ENCODE assay signal across 8 cellular contexts in genomic region chr1:143803904-143804539, GRCh38.
DNase-seq lines count a peak whose midpoint lies in the region; ATAC-seq and TF ChIP-seq lines count a peak whose summit lies in the region.
"Not testable (repeated sequence)": the region's sequence is repeated elsewhere in the genome, so short reads cannot be mapped to it uniquely, and the experiment has no call there.

No MANE protein-coding gene starts in this region.

- peak; percentile 23 for DNase-seq in AG10803 (ENCODE audit: low read depth)
- peak; percentile 83 for DNase-seq in activated CD4-positive, alpha-beta T cell treated with anti-CD3 and anti-CD28 coated beads, Interleukin-2, amount 10 ng/mL, durations not matched to agents 24 days and 14 days
- peak; percentile 19 for DNase-seq in glutamatergic neuron
- peak; percentile 3 for DNase-seq in middle frontal gyrus (ENCODE audit: extremely low spot score, low spot score)
- peak; percentile 40 for DNase-seq in stimulated activated CD4-positive, alpha-beta T cell treated with anti-CD3 and anti-CD28 coated beads, Interleukin-1b, Interleukin-23, amount 100 ng/mL, for 48 hours

- H3K9me3 ChIP-seq in HUES6 (ENCODE audit: control insufficient read depth, insufficient read depth, low read depth, low read length) = not testable (repeated sequence)

- H3K4me3 ChIP-seq in AG10803 (ENCODE audit: low read length) = peak overlapping the region; percentile 62
- H3K4me3 ChIP-seq in HUES6 (ENCODE audit: low read depth, low read length) = peak overlapping the region; percentile 78

- not testable (repeated sequence) for TF ChIP-seq CTCF in AG10803 (conservative IDR thresholded peaks at IDR 0.05; ENCODE audit: low read length); brain (conservative IDR thresholded peaks at IDR 0.05); glutamatergic neuron (IDR thresholded peaks at IDR 0.05; ENCODE audit: partially characterized antibody, unreplicated experiment)

- H3K36me3 ChIP-seq in HUES6 (ENCODE audit: control insufficient read depth, insufficient read depth, low read length) = not testable (repeated sequence)

- H3K27ac Mint-ChIP-seq in activated CD4-positive, alpha-beta T cell treated with anti-CD3 and anti-CD28 coated beads, Interleukin-2, amount 10 ng/mL, durations not matched to agents 24 days and 14 days = peak overlapping the region; percentile 51
- H3K27ac Mint-ChIP-seq in brain (peak overlapping the region in 2 of 5 experiments; percentile 11 to 84), glutamatergic neuron (ENCODE audit: unreplicated experiment) (peak overlapping the region; percentile 84)

- H3K27me3 Mint-ChIP-seq in activated CD4-positive, alpha-beta T cell treated with anti-CD3 and anti-CD28 coated beads, Interleukin-2, amount 10 ng/mL, durations not matched to agents 24 days and 14 days; brain; glutamatergic neuron (ENCODE audit: unreplicated experiment): not testable (repeated sequence)

- not testable (repeated sequence) for H3K36me3 Mint-ChIP-seq in activated CD4-positive, alpha-beta T cell treated with anti-CD3 and anti-CD28 coated beads, Interleukin-2, amount 10 ng/mL, durations not matched to agents 24 days and 14 days (ENCODE audit: low read depth); brain; glutamatergic neuron (ENCODE audit: unreplicated experiment)

- not testable (repeated sequence) for H3K9me3 Mint-ChIP-seq in activated CD4-positive, alpha-beta T cell treated with anti-CD3 and anti-CD28 coated beads, Interleukin-2, amount 10 ng/mL, durations not matched to agents 24 days and 14 days; brain; glutamatergic neuron (ENCODE audit: unreplicated experiment)

- ATAC-seq in GM19324 (IDR thresholded peaks at IDR 0.05; ENCODE audit: low FRiP score, unreplicated experiment) = peak; percentile 56

- H3K9ac ChIP-seq in HUES6 (ENCODE audit: low read length) = peak overlapping the region; percentile 52

- H3K4me1 ChIP-seq in HUES6 (ENCODE audit: control insufficient read depth, insufficient read depth, low read length) = not testable (repeated sequence)

- H3K4me3 Mint-ChIP-seq in activated CD4-positive, alpha-beta T cell treated with anti-CD3 and anti-CD28 coated beads, Interleukin-2, amount 10 ng/mL, durations not matched to agents 24 days and 14 days = peak overlapping the region; percentile 83
- H3K4me3 Mint-ChIP-seq in brain = peak overlapping the region; percentile 83 to 89 (median 85)
- peak overlapping the region; percentile 87 for H3K4me3 Mint-ChIP-seq in glutamatergic neuron (ENCODE audit: unreplicated experiment)

- not testable (repeated sequence) for H3K27me3 ChIP-seq in HUES6 (ENCODE audit: control insufficient read depth, insufficient read depth, low read length)

- intact Hi-C loops in activated CD4-positive, alpha-beta T cell treated with anti-CD3 and anti-CD28 coated beads, Interleukin-2, amount 10 ng/mL, durations not matched to agents 24 days and 14 days (cut with micrococcal nuclease) = not testable (repeated sequence)

- H3K27ac ChIP-seq in HUES6 (ENCODE audit: low read depth, low read length) = not testable (repeated sequence)

- H3K4me1 Mint-ChIP-seq in activated CD4-positive, alpha-beta T cell treated with anti-CD3 and anti-CD28 coated beads, Interleukin-2, amount 10 ng/mL, durations not matched to agents 24 days and 14 days; brain; glutamatergic neuron (ENCODE audit: low read depth, unreplicated experiment): not testable (repeated sequence)

Comparison
In these comparisons a context has a peak if more than half of its experiments do, and no peak if none do; other contexts are left out.
1. DNase-seq: peak in every context shown above with its lines; median percentile 83 in activated CD4-positive, alpha-beta T cell treated with anti-CD3 and anti-CD28 coated beads, Interleukin-2, amount 10 ng/mL, durations not matched to agents 24 days and 14 days; 40 in stimulated activated CD4-positive, alpha-beta T cell treated with anti-CD3 and anti-CD28 coated beads, Interleukin-1b, Interleukin-23, amount 100 ng/mL, for 48 hours; 23 in AG10803; 19 in glutamatergic neuron; 3 in middle frontal gyrus.